Comparison of ENCODE assay signal across 15 cellular contexts in the genomic region with DNA sequence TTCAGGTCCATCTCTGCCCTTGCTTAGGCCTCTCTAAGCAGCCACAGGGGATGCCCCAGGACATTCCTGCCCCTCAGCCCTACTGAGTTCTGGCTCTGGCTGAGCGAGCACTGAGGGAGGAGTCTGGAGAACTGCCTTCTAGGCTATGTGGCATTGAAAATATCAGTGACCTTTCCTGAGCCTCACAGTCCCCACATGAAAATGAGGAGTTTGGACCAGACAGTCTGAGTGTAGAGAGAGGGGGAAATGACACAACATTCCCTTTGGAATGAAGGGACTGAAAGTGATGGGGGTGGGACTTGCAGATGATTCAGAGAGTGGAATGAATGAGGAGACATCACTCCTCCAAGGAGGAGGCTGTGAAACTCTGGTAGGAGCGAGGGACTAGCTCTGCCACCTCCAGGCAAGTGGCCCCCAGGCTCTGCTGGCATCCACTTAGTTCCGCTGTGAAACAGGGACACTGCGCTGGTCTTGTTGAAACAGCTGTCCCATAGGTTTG. TPM values are rescaled to one million over a fixed set of nuclear protein-coding genes. Genes with fewer than 3 reads are reported as not detected.
A peak's percentile ranks its signal among the peaks of the same experiment; 100 is the strongest.
DNase-seq lines count a peak whose midpoint lies in the region; ATAC-seq and TF ChIP-seq lines count a peak whose summit lies in the region.
"Had no signal": no experiment of that assay in that cellular context is flagged by ENCODE, and none has a peak within 500 bp of the region (broad histone marks: within the 10 kb centered on the region; RNA-seq: fewer than 3 reads in every experiment).

No MANE protein-coding gene starts in this region.

- intact Hi-C loops in left ventricle myocardium inferior (cut with micrococcal nuclease), result no loop called here
- intact Hi-C loops in activated CD4-positive, alpha-beta T cell treated with anti-CD3 and anti-CD28 coated beads, Interleukin-2, amount 10 ng/mL, durations not matched to agents 24 days and 14 days (cut with micrococcal nuclease), result no loop called here

- H3K4me1 Mint-ChIP-seq in activated CD4-positive, alpha-beta T cell treated with anti-CD3 and anti-CD28 coated beads, Interleukin-2, amount 10 ng/mL, durations not matched to agents 24 days and 14 days, result no peaks in the 10 kb centered on the region
- H3K4me1 Mint-ChIP-seq: activated CD4-positive, alpha-beta T cell treated with anti-CD3 and anti-CD28 coated beads, Interleukin-2, amount 10 ng/mL, durations not matched to agents 7 days and 5 days had no signal

- peaks cover 43% of the 10 kb centered on the region for H3K4me1 ChIP-seq in left ventricle myocardium inferior

- H3K27ac ChIP-seq in left ventricle myocardium inferior (replicated peaks), result peak overlapping the region; percentile 69
- H3K27ac ChIP-seq in skin epidermis, result peak overlapping the region in 17 of 21 experiments; percentile 26 to 86 (median 72)

- H3K4me3 ChIP-seq in left ventricle myocardium inferior, result no peak overlapping the region
- no peak overlapping the region for H3K4me3 ChIP-seq in skin epidermis

- H3K9me3 ChIP-seq in left ventricle myocardium inferior (replicated peaks), result no peaks in the 10 kb centered on the region

- no peak overlapping the region for H3K4me3 Mint-ChIP-seq in activated CD4-positive, alpha-beta T cell treated with anti-CD3 and anti-CD28 coated beads, Interleukin-2, amount 10 ng/mL, durations not matched to agents 24 days and 14 days
- H3K4me3 Mint-ChIP-seq: activated CD4-positive, alpha-beta T cell treated with anti-CD3 and anti-CD28 coated beads, Interleukin-2, amount 10 ng/mL, durations not matched to agents 7 days and 5 days; activated naive CD8-positive, alpha-beta T cell had no signal

- no peaks in the 10 kb centered on the region for H3K9me3 Mint-ChIP-seq in activated CD4-positive, alpha-beta T cell treated with anti-CD3 and anti-CD28 coated beads, Interleukin-2, amount 10 ng/mL, durations not matched to agents 24 days and 14 days
- H3K9me3 Mint-ChIP-seq: activated CD4-positive, alpha-beta T cell treated with anti-CD3 and anti-CD28 coated beads, Interleukin-2, amount 10 ng/mL, durations not matched to agents 7 days and 5 days had no signal

- no peaks in the 10 kb centered on the region for H3K27me3 ChIP-seq in left ventricle myocardium inferior (ENCODE audit: low read depth)

- ATAC-seq in GM18858 (IDR thresholded peaks at IDR 0.05; ENCODE audit: unreplicated experiment), result no peak
- ATAC-seq in HG03196 (IDR thresholded peaks at IDR 0.05; ENCODE audit: unreplicated experiment), result no peak

- no peaks in the 10 kb centered on the region for H3K36me3 Mint-ChIP-seq in activated CD4-positive, alpha-beta T cell treated with anti-CD3 and anti-CD28 coated beads, Interleukin-2, amount 10 ng/mL, durations not matched to agents 24 days and 14 days (ENCODE audit: low read depth)
- H3K36me3 Mint-ChIP-seq: activated naive CD8-positive, alpha-beta T cell had no signal

- H3K27ac Mint-ChIP-seq in activated CD4-positive, alpha-beta T cell treated with anti-CD3 and anti-CD28 coated beads, Interleukin-2, amount 10 ng/mL, durations not matched to agents 24 days and 14 days, result no peak overlapping the region
- H3K27ac Mint-ChIP-seq: activated CD4-positive, alpha-beta T cell treated with anti-CD3 and anti-CD28 coated beads, Interleukin-2, amount 10 ng/mL, durations not matched to agents 7 days and 5 days; activated naive CD8-positive, alpha-beta T cell had no signal

- peaks cover 2% of the 10 kb centered on the region for H3K27me3 Mint-ChIP-seq in activated CD4-positive, alpha-beta T cell treated with anti-CD3 and anti-CD28 coated beads, Interleukin-2, amount 10 ng/mL, durations not matched to agents 24 days and 14 days

- DNase-seq in Daoy (ENCODE audit: low read depth) (peak; percentile 68), amniotic epithelial cell (ENCODE audit: low read depth) (peak; percentile 76), left ventricle myocardium inferior (peak; percentile 11), DMS153 treated with DMSO at 0.1 percent for 48 hours (lab: John Stamatoyannopoulos, UW; ENCODE audit: unreplicated experiment) (no peak)
- no peak for DNase-seq in activated CD4-positive, alpha-beta T cell treated with anti-CD3 and anti-CD28 coated beads, Interleukin-2, amount 10 ng/mL, durations not matched to agents 24 days and 14 days
- DNase-seq: activated CD4-positive, alpha-beta T cell treated with anti-CD3 and anti-CD28 coated beads, Interleukin-2, amount 10 ng/mL, durations not matched to agents 7 days and 5 days; DND-41; foreskin melanocyte; NCI-H2029; SHP77 treated with DMSO at 0.1 percent for 48 hours; stimulated activated CD4-positive, alpha-beta T cell treated with anti-CD3 and anti-CD28 coated beads, Interleukin-4, amount 100 ng/mL, for 1 hour had no signal

- no peak for TF ChIP-seq CTCF in left ventricle myocardium inferior (IDR thresholded peaks at IDR 0.05; ENCODE audit: borderline replicate concordance)

- no peaks in the 10 kb centered on the region for H3K36me3 ChIP-seq in left ventricle myocardium inferior

RNA-seq across cellular contexts. Expression of gene TNS1, which starts 8.0 kb away (rescaled TPM):
- 0.80 and 2.6 TPM in 2 replicates for total RNA-seq in Daoy (2014; rRNA removed; shearing (Covaris generic))
- 828 TPM for total RNA-seq in left ventricle myocardium inferior
- 0.70 and 1.3 TPM in 2 replicates for total RNA-seq in activated CD4-positive, alpha-beta T cell treated with anti-CD3 and anti-CD28 coated beads, Interleukin-2, amount 10 ng/mL, durations not matched to agents 24 days and 14 days

Comparison
In these comparisons a context has a peak if more than half of its experiments do, and no peak if none do; other contexts are left out.
1. DNase-seq: peak in Daoy (single experiment), amniotic epithelial cell (single experiment) and left ventricle myocardium inferior (single experiment); none in DMS153 treated with DMSO at 0.1 percent for 48 hours (single experiment) and activated CD4-positive, alpha-beta T cell treated with anti-CD3 and anti-CD28 coated beads, Interleukin-2, amount 10 ng/mL, durations not matched to agents 24 days and 14 days (single experiment).
2. RNA of gene TNS1, which starts 8.0 kb away (total RNA-seq): 828 TPM in left ventricle myocardium inferior (single experiment); 0.80 to 2.6 TPM in Daoy and 0.70 to 1.3 TPM in activated CD4-positive, alpha-beta T cell treated with anti-CD3 and anti-CD28 coated beads, Interleukin-2, amount 10 ng/mL, durations not matched to agents 24 days and 14 days; every median in the first group is over 100 times any median in the second.